In the genomic region with DNA sequence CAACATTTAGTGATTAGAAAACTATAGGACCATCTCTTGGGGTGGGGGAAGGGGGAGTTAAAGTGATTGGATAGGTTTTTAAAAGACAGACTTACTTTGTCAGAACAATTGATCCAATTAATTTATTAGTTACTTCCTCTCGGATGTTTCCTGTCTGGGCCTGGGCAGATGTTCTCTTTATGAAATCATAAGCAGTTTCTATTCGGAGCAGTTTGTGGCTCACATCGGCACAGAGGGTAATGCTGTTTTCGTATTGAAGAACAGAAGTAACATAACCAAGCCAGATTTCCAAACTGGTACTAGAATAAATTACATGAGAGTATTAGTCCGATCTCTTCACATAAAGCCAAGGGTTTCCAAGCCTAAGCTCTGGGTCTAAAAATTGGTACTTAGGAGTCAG, we compare ENCODE assay signal across 1 cellular context.
TF ChIP-seq lines count a peak whose summit lies in the region.

No MANE protein-coding gene starts in this region.

TF ChIP-seq in GM12878, 131 proteins besides CTCF, POLR2A, EP300 and RAD21:
- no peak for TF ChIP-seq SREBF1 (IDR thresholded peaks at IDR 0.05; ENCODE audit: low read length)
- no peak for TF ChIP-seq NFIC (IDR thresholded peaks at IDR 0.05; ENCODE audit: low read depth, low read length)
- TF ChIP-seq, protein P1, sequence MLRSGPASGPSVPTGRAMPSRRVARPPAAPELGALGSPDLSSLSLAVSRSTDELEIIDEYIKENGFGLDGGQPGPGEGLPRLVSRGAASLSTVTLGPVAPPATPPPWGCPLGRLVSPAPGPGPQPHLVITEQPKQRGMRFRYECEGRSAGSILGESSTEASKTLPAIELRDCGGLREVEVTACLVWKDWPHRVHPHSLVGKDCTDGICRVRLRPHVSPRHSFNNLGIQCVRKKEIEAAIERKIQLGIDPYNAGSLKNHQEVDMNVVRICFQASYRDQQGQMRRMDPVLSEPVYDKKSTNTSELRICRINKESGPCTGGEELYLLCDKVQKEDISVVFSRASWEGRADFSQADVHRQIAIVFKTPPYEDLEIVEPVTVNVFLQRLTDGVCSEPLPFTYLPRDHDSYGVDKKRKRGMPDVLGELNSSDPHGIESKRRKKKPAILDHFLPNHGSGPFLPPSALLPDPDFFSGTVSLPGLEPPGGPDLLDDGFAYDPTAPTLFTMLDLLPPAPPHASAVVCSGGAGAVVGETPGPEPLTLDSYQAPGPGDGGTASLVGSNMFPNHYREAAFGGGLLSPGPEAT (IDR thresholded peaks at IDR 0.05; ENCODE audit: low read depth), result no peak
- TF ChIP-seq RBBP5 (conservative IDR thresholded peaks at IDR 0.05), result no peak
